In the genomic region with DNA sequence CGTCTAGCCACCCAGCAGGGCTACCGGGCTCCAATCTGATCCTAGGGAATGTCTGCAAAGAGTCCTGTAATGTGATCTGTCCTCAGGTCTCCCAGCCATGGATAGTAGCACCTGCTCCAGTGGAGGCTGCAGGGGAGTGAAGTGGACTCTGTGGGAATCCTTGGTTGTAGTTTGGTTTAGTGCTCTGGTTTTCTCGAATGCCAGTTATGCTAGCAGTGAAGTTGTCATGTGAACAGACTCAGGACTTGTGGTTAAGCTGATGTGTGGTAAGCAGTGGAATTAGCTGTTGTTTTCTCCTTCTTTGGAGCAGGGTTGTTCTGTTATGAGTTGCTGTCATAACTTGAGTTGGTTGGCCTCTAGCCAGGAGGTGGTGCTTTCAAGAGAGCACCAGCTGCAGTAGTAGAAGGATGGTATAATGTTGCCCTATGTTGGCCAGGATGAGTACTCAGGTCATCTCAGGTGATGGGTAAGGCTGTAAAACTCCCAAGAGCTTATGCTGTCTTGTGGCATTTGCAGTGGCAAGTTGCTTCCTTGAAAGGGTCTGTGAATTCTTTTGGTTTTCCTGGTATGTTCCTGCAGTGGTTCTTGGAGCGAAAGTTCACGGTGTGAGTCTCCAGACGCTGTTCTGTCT, we compare ENCODE assay signal across 1 cellular context.
TF ChIP-seq lines count a peak whose summit lies in the region.

No MANE protein-coding gene starts in this region.

TF ChIP-seq in HEK293, 187 proteins besides CTCF, POLR2A, EP300 and RAD21 (continued from another document):
- TF ChIP-seq ZNF571 (tag by site-specific recombination; IDR thresholded peaks at IDR 0.05) = no peak
- no peak for TF ChIP-seq ZNF654 (tag by site-specific recombination; IDR thresholded peaks at IDR 0.05; ENCODE audit: low read depth)
- TF ChIP-seq SCRT1 (tag by site-specific recombination; IDR thresholded peaks at IDR 0.05; ENCODE audit: borderline replicate concordance) = no peak
- TF ChIP-seq ZNF19 (tag by site-specific recombination; IDR thresholded peaks at IDR 0.05; ENCODE audit: low read depth) = no peak
- TF ChIP-seq, protein P1, sequence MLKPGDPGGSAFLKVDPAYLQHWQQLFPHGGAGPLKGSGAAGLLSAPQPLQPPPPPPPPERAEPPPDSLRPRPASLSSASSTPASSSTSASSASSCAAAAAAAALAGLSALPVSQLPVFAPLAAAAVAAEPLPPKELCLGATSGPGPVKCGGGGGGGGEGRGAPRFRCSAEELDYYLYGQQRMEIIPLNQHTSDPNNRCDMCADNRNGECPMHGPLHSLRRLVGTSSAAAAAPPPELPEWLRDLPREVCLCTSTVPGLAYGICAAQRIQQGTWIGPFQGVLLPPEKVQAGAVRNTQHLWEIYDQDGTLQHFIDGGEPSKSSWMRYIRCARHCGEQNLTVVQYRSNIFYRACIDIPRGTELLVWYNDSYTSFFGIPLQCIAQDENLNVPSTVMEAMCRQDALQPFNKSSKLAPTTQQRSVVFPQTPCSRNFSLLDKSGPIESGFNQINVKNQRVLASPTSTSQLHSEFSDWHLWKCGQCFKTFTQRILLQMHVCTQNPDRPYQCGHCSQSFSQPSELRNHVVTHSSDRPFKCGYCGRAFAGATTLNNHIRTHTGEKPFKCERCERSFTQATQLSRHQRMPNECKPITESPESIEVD (tag by site-specific recombination; IDR thresholded peaks at IDR 0.05) = no peak
- TF ChIP-seq IKZF3 (tag by site-specific recombination; IDR thresholded peaks at IDR 0.05) = no peak
- TF ChIP-seq, protein P2, sequence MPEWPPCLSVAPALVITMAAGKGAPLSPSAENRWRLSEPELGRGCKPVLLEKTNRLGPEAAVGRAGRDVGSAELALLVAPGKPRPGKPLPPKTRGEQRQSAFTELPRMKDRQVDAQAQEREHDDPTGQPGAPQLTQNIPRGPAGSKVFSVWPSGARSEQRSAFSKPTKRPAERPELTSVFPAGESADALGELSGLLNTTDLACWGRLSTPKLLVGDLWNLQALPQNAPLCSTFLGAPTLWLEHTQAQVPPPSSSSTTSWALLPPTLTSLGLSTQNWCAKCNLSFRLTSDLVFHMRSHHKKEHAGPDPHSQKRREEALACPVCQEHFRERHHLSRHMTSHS (tag by site-specific recombination; IDR thresholded peaks at IDR 0.05) = no peak
- no peak for TF ChIP-seq ZNF146 (tag by site-specific recombination; IDR thresholded peaks at IDR 0.05)
- peak; percentile 65 for TF ChIP-seq ZNF600 (tag by site-specific recombination; IDR thresholded peaks at IDR 0.05)
- TF ChIP-seq WT1 (tag by site-specific recombination; IDR thresholded peaks at IDR 0.05) = no peak
- TF ChIP-seq ZNF549 (tag by site-specific recombination; IDR thresholded peaks at IDR 0.05) = no peak
- no peak for TF ChIP-seq ZNF501 (tag by site-specific recombination; IDR thresholded peaks at IDR 0.05)
- TF ChIP-seq, protein P3, sequence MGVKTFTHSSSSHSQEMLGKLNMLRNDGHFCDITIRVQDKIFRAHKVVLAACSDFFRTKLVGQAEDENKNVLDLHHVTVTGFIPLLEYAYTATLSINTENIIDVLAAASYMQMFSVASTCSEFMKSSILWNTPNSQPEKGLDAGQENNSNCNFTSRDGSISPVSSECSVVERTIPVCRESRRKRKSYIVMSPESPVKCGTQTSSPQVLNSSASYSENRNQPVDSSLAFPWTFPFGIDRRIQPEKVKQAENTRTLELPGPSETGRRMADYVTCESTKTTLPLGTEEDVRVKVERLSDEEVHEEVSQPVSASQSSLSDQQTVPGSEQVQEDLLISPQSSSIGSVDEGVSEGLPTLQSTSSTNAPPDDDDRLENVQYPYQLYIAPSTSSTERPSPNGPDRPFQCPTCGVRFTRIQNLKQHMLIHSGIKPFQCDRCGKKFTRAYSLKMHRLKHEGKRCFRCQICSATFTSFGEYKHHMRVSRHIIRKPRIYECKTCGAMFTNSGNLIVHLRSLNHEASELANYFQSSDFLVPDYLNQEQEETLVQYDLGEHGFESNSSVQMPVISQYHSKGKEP (tag by site-specific recombination; IDR thresholded peaks at IDR 0.05) = no peak
- no peak for TF ChIP-seq ZNF585B (tag by site-specific recombination; IDR thresholded peaks at IDR 0.05)
- TF ChIP-seq ZBTB48 (tag by site-specific recombination; IDR thresholded peaks at IDR 0.05) = peak; percentile 28; the same call in 1 of the 2 replicates
- TF ChIP-seq BCL11B (tag by site-specific recombination; IDR thresholded peaks at IDR 0.05; ENCODE audit: low read depth) = no peak
- TF ChIP-seq ZNF341 (tag by site-specific recombination; IDR thresholded peaks at IDR 0.05; ENCODE audit: low read depth) = no peak
- TF ChIP-seq ZNF76 (tag by site-specific recombination; IDR thresholded peaks at IDR 0.05; ENCODE audit: borderline replicate concordance, low read depth) = no peak
- TF ChIP-seq ZNF548 (tag by site-specific recombination; IDR thresholded peaks at IDR 0.05) = no peak
- TF ChIP-seq ZNF664 (tag by site-specific recombination; IDR thresholded peaks at IDR 0.05) = no peak
- TF ChIP-seq ZNF624 (tag by site-specific recombination; IDR thresholded peaks at IDR 0.05) = no peak
- TF ChIP-seq, protein P4, sequence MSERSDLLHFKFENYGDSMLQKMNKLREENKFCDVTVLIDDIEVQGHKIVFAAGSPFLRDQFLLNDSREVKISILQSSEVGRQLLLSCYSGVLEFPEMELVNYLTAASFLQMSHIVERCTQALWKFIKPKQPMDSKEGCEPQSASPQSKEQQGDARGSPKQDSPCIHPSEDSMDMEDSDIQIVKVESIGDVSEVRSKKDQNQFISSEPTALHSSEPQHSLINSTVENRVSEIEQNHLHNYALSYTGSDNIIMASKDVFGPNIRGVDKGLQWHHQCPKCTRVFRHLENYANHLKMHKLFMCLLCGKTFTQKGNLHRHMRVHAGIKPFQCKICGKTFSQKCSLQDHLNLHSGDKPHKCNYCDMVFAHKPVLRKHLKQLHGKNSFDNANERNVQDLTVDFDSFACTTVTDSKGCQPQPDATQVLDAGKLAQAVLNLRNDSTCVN (tag by site-specific recombination; optimal IDR thresholded peaks at IDR 0.05) = no peak
- TF ChIP-seq ZNF133 (tag by site-specific recombination; IDR thresholded peaks at IDR 0.05) = 0 out of 2 replicates have a peak, but pooled peaks have one; percentile 15
- peak; percentile 55 for TF ChIP-seq ZBTB17 (tag by site-specific recombination; IDR thresholded peaks at IDR 0.05)
- TF ChIP-seq KLF9 (tag by site-specific recombination; IDR thresholded peaks at IDR 0.05; ENCODE audit: low read depth) = no peak
- TF ChIP-seq, protein P5, sequence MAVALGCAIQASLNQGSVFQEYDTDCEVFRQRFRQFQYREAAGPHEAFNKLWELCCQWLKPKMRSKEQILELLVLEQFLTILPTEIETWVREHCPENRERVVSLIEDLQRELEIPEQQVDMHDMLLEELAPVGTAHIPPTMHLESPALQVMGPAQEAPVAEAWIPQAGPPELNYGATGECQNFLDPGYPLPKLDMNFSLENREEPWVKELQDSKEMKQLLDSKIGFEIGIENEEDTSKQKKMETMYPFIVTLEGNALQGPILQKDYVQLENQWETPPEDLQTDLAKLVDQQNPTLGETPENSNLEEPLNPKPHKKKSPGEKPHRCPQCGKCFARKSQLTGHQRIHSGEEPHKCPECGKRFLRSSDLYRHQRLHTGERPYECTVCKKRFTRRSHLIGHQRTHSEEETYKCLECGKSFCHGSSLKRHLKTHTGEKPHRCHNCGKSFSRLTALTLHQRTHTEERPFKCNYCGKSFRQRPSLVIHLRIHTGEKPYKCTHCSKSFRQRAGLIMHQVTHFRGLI (tag by site-specific recombination; IDR thresholded peaks at IDR 0.05) = no peak
- TF ChIP-seq, protein P6, sequence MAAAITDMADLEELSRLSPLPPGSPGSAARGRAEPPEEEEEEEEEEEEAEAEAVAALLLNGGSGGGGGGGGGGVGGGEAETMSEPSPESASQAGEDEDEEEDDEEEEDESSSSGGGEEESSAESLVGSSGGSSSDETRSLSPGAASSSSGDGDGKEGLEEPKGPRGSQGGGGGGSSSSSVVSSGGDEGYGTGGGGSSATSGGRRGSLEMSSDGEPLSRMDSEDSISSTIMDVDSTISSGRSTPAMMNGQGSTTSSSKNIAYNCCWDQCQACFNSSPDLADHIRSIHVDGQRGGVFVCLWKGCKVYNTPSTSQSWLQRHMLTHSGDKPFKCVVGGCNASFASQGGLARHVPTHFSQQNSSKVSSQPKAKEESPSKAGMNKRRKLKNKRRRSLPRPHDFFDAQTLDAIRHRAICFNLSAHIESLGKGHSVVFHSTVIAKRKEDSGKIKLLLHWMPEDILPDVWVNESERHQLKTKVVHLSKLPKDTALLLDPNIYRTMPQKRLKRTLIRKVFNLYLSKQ (tag by site-specific recombination; IDR thresholded peaks at IDR 0.05; ENCODE audit: borderline replicate concordance) = no peak
- no peak for TF ChIP-seq ZNF132 (tag by site-specific recombination; IDR thresholded peaks at IDR 0.05; ENCODE audit: borderline replicate concordance)
- TF ChIP-seq ZIC2 (tag by site-specific recombination; IDR thresholded peaks at IDR 0.05) = 0 out of 2 replicates have a peak, but pooled peaks have one; percentile 10
TF ChIP-seq in HEK293: peak in this region for 5.
